In the genomic region with DNA sequence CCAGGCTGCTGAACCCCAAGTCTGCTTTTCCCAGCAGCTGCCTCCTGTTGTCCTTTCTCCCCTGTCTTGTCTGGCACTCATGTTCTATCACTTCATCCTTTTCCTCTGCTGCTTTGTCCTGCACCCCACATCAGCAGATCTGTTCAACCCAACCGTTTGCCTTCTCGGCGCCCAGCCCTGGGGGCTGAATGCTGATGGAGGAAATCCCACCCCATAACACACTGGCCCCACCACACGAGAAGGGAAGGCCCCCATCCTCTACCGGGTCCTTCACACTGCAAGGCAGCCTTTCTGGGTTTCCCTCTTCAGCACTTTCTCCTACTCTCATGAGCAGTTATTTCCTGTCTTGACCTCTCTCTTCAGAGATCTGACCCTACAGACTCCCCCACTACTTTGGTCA, we compare ENCODE assay signal across 16 cellular contexts.
DNase-seq lines count a peak whose midpoint lies in the region; ATAC-seq and TF ChIP-seq lines count a peak whose summit lies in the region.
"Had no signal": no experiment of that assay in that cellular context is flagged by ENCODE, and none has a peak within 500 bp of the region (broad histone marks: within the 10 kb centered on the region; RNA-seq: fewer than 3 reads in every experiment).

No MANE protein-coding gene starts in this region.

- intact Hi-C loops in IMR-90 (cut with micrococcal nuclease), result no loop called here

- no peak overlapping the region for H3K23ac ChIP-seq in IMR-90 (ENCODE audit: low read depth, low read length)

- H3K9ac ChIP-seq in IMR-90 (ENCODE audit: low read depth, low read length), result no peak overlapping the region
- H3K9ac ChIP-seq: KMS-11 had no signal

- TF ChIP-seq CTCF in IMR-90 (conservative IDR thresholded peaks at IDR 0.05; ENCODE audit: low read depth, low read length), result no peak
- TF ChIP-seq CTCF in mesothelial cell of epicardium (IDR thresholded peaks at IDR 0.05; ENCODE audit: unreplicated experiment), result no peak

- no peak overlapping the region for H2AK9ac ChIP-seq in IMR-90 (replicated peaks; ENCODE audit: low read depth, low read length, poor library complexity)

- H3K9me3 ChIP-seq in IMR-90 (ENCODE audit: control insufficient read depth, insufficient read depth, low read length) (peaks cover 3% of the 10 kb centered on the region; the same call in 1 of the 2 replicates), HAP-1 (no peaks in the 10 kb centered on the region)

- no peak for TF ChIP-seq POLR2A in IMR-90 (IDR thresholded peaks at IDR 0.05; ENCODE audit: low read depth, low read length)

- no peak for DNase-seq in IMR-90
- no peak for DNase-seq in caudate nucleus (lab: John Stamatoyannopoulos, UW)
- no peak for DNase-seq in mesothelial cell of epicardium (ENCODE audit: low spot score in 2 of 2, unreplicated experiment in 2 of 2)
- DNase-seq in stimulated activated effector memory CD8-positive, alpha-beta T cell treated with anti-CD3 and anti-CD28 coated beads, Interleukin-12 subunit alpha, Interleukin-12 subunit beta, amount 100 ng/mL, for 72 hours (ENCODE audit: low spot score in 2 of 2), result no peak
- DNase-seq in HAP-1 (ENCODE audit: low spot score in 2 of 2), result no peak
- DNase-seq: C1 segment of cervical spinal cord, DND-41, GOT3, MG63, NCI-H1105, NCI-H1694 treated with DMSO at 0.1 percent for 48 hours, NCI-H526 treated with DMSO at 0.1 percent for 48 hours, Right ventricle myocardium superior had no signal

- no peak overlapping the region for H3K56ac ChIP-seq in IMR-90 (ENCODE audit: extremely low read depth, insufficient read depth, low read length)

- no peak for TF ChIP-seq RAD21 in IMR-90 (IDR thresholded peaks at IDR 0.05; ENCODE audit: low read length)

- peak overlapping the region; percentile 17 for H2AFZ ChIP-seq in IMR-90 (replicated peaks; ENCODE audit: low read length, poor library complexity)

- H3K36me3 ChIP-seq in IMR-90 (ENCODE audit: control insufficient read depth, insufficient read depth, low read length) (peaks cover 54% of the 10 kb centered on the region), HAP-1 (replicated peaks) (no peaks in the 10 kb centered on the region)

- H2AK5ac ChIP-seq in IMR-90 (ENCODE audit: low read depth, low read length), result peak overlapping the region; percentile 91; the same call in 1 of the 2 replicates

- in situ Hi-C loops in IMR-90 (cut with MboI; ENCODE audit: low sequenced_read_pairs), result no loop called here
- in situ Hi-C loops in HAP-1 (cut with MboI; ENCODE audit: low sequenced_read_pairs), result no loop called here

- CTCF ChIA-PET in IMR-90 (lab: Yijun Ruan, JAX), result no interaction called here

- no peak overlapping the region for H3K4me3 Mint-ChIP-seq in mesothelial cell of epicardium
- H3K4me3 Mint-ChIP-seq in stimulated activated effector memory CD8-positive, alpha-beta T cell treated with anti-CD3 and anti-CD28 coated beads, Interleukin-12 subunit alpha, Interleukin-12 subunit beta, amount 100 ng/mL, for 72 hours, result no peak overlapping the region

- no peak overlapping the region for H4K5ac ChIP-seq in IMR-90 (ENCODE audit: low read depth, low read length)

- dilution Hi-C loops in IMR-90 (cut with HindIII; ENCODE audit: low sequenced_read_pairs, unreplicated experiment), result no loop called here

- H3K36me3 Mint-ChIP-seq in mesothelial cell of epicardium, result peaks cover 35% of the 10 kb centered on the region
- no peaks in the 10 kb centered on the region for H3K36me3 Mint-ChIP-seq in stimulated activated effector memory CD8-positive, alpha-beta T cell treated with anti-CD3 and anti-CD28 coated beads, Interleukin-12 subunit alpha, Interleukin-12 subunit beta, amount 100 ng/mL, for 72 hours

- H2BK120ac ChIP-seq in IMR-90 (ENCODE audit: low read depth, low read length), result peak overlapping the region; percentile 62

- H3K4me3 ChIP-seq in IMR-90 (ENCODE audit: insufficient read depth, low read depth, low read length) (no peak overlapping the region), HAP-1 (no peak overlapping the region)
- H3K4me3 ChIP-seq: MG63 had no signal

- no peak overlapping the region for H3K27ac ChIP-seq in IMR-90 (ENCODE audit: insufficient read depth, low read length)
- H3K27ac ChIP-seq in caudate nucleus (ENCODE audit: low read depth, low read length), result peak overlapping the region; percentile 36
- H3K27ac ChIP-seq: KMS-11 had no signal

- POLR2A ChIA-PET in IMR-90 (lab: Charles Lee; ENCODE audit: unreplicated experiment), result no interaction called here

- H4K20me1 ChIP-seq in IMR-90 (ENCODE audit: insufficient read depth, low read length), result peaks cover 13% of the 10 kb centered on the region

- H3K27me3 ChIP-seq in IMR-90 (ENCODE audit: control insufficient read depth, insufficient read depth, low read length) (no peaks in the 10 kb centered on the region), HAP-1 (ENCODE audit: low read depth) (no peaks in the 10 kb centered on the region)
- H3K27me3 ChIP-seq: MG63 had no signal

- WGBS in IMR-90 (ENCODE audit: extremely low coverage in 2 of 2, insufficient read length in 1 of 2), 2 experiments, result 89% methylated on average over 3 of the region's 5 CpGs; no CpG with 5 or more reads in 1 of the 2 experiments

- peaks cover 0 to 21% of the 10 kb centered on the region in 2 experiments; a peak in 2 of 4 replicates for H3K79me1 ChIP-seq in IMR-90 (ENCODE audit: low read depth in 1 of 2, low read length in 2 of 2)

- H2BK5ac ChIP-seq in IMR-90 (ENCODE audit: low read depth, low read length, poor library complexity, severe bottlenecking), result no peak overlapping the region

- H3K4ac ChIP-seq in IMR-90 (ENCODE audit: low read depth, low read length), result peak overlapping the region; percentile 59

- no peak overlapping the region for H3K4me2 ChIP-seq in IMR-90 (ENCODE audit: low read depth, low read length)
- H3K4me2 ChIP-seq: KMS-11 had no signal

- H3K27me3 Mint-ChIP-seq in mesothelial cell of epicardium (ENCODE audit: low read depth), result no peaks in the 10 kb centered on the region

- peaks cover 39% of the 10 kb centered on the region for H3K9me1 ChIP-seq in IMR-90 (ENCODE audit: insufficient read depth, low read length)

- no peak overlapping the region for H3K18ac ChIP-seq in IMR-90 (ENCODE audit: low read depth, low read length)

- H3K9me3 Mint-ChIP-seq in mesothelial cell of epicardium, result peaks cover 10% of the 10 kb centered on the region
- H3K9me3 Mint-ChIP-seq in stimulated activated effector memory CD8-positive, alpha-beta T cell treated with anti-CD3 and anti-CD28 coated beads, Interleukin-12 subunit alpha, Interleukin-12 subunit beta, amount 100 ng/mL, for 72 hours, result no peaks in the 10 kb centered on the region

- H3K14ac ChIP-seq in IMR-90 (replicated peaks; ENCODE audit: low read depth, low read length), result peak overlapping the region; percentile 37; the same call in 1 of the 2 replicates

- no TSS peak for BruUV-seq in IMR-90 (replicated peaks; lab: Mats Ljungman, UMichigan)

- H3K27ac Mint-ChIP-seq in mesothelial cell of epicardium, result peak overlapping the region; percentile 35
- H3K27ac Mint-ChIP-seq in stimulated activated effector memory CD8-positive, alpha-beta T cell treated with anti-CD3 and anti-CD28 coated beads, Interleukin-12 subunit alpha, Interleukin-12 subunit beta, amount 100 ng/mL, for 72 hours, result peak overlapping the region; percentile 12

- ATAC-seq in IMR-90 (ENCODE audit: low read depth) (no peak), GM21529 (IDR thresholded peaks at IDR 0.05; ENCODE audit: unreplicated experiment) (no peak), HG03571 (IDR thresholded peaks at IDR 0.05; ENCODE audit: unreplicated experiment) (no peak)
- no peak for ATAC-seq in stimulated activated effector memory CD8-positive, alpha-beta T cell treated with anti-CD3 and anti-CD28 coated beads, Interleukin-12 subunit alpha, Interleukin-12 subunit beta, amount 100 ng/mL, for 72 hours

- H4K91ac ChIP-seq in IMR-90 (ENCODE audit: insufficient read depth, low read depth, low read length), result peak overlapping the region; percentile 32; the same call in 1 of the 2 replicates

- H2BK20ac ChIP-seq in IMR-90 (ENCODE audit: low read depth, low read length), result peak overlapping the region; percentile 32

- H3K4me1 Mint-ChIP-seq in mesothelial cell of epicardium, result peaks cover 6% of the 10 kb centered on the region
- peaks cover 7% of the 10 kb centered on the region for H3K4me1 Mint-ChIP-seq in stimulated activated effector memory CD8-positive, alpha-beta T cell treated with anti-CD3 and anti-CD28 coated beads, Interleukin-12 subunit alpha, Interleukin-12 subunit beta, amount 100 ng/mL, for 72 hours

- H4K8ac ChIP-seq in IMR-90 (ENCODE audit: low read depth in 2 of 2, low read length in 2 of 2), result no peak overlapping the region; a peak in 1 of 4 replicates

- H3K4me1 ChIP-seq in IMR-90 (ENCODE audit: control insufficient read depth, insufficient read depth, low read length) (peaks cover 19% of the 10 kb centered on the region), HAP-1 (no peaks in the 10 kb centered on the region)

- H2BK15ac ChIP-seq in IMR-90 (ENCODE audit: low read depth, low read length), result peak overlapping the region; percentile 14; the same call in 1 of the 3 replicates

TF ChIP-seq in IMR-90, 13 proteins besides CTCF, POLR2A, EP300 and RAD21 (continues in another document):
- TF ChIP-seq RFX5 (IDR thresholded peaks at IDR 0.05; ENCODE audit: low read depth, low read length) (no peak), USF2 (IDR thresholded peaks at IDR 0.05; ENCODE audit: low read depth, low read length) (no peak), NFE2L2 (IDR thresholded peaks at IDR 0.05; ENCODE audit: low read depth, low read length) (no peak), MAZ (IDR thresholded peaks at IDR 0.05; ENCODE audit: borderline replicate concordance, low read depth, low read length) (no peak), RCOR1 (IDR thresholded peaks at IDR 0.05; ENCODE audit: insufficient replicate concordance, low read length) (no peak), ELK1 (IDR thresholded peaks at IDR 0.05; ENCODE audit: borderline replicate concordance, low read depth, low read length) (no peak), BHLHE40 (IDR thresholded peaks at IDR 0.05; ENCODE audit: low read depth, low read length) (no peak), MAFK (IDR thresholded peaks at IDR 0.05; ENCODE audit: low read depth, low read length) (no peak)
